Comparison of ENCODE assay signal across 18 cellular contexts in the genomic region with DNA sequence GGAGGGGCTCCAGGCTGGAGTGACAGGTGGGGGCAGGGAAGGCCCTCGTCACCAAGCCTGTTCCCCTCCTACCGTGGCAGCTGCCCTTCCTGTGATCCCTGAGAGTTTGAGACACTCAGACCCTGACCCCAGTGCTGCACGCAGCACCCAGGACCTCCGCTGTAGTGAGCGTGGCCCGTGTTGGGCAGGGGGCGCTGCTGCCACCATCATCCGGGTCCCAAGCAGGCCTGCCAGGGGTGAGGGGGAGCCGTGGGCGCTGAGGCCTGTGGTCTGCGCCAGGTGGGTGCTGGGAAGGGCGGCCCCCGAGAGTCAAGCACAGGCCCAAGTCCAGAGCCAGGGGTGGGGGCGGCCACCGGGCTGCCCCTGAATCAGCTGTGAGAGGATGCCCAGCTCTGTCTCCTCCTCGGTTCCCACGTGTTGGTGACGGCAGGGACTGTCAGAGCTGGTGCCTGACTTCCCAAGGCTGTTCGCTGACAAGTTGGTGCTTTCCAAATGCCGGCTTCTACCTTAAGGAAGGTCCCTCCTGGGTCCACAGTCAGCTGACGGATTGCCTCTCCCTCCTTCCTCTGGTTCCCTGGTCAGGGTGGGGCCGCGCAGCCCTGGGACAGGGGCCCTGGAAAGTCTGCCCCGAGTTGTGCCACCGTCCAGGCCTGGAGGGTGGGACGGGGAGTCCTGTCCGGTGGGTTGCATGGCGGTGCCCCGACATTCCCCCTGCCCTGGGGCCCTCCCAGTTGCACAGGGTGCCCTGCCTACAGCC. TPM values are rescaled to one million over a fixed set of nuclear protein-coding genes. Genes with fewer than 3 reads are reported as not detected.
DNase-seq lines count a peak whose midpoint lies in the region; ATAC-seq, FAIRE-seq and TF ChIP-seq lines count a peak whose summit lies in the region.
"Had no signal": no experiment of that assay in that cellular context is flagged by ENCODE, and none has a peak within 500 bp of the region (broad histone marks: within the 10 kb centered on the region; RNA-seq: fewer than 3 reads in every experiment).

No MANE protein-coding gene starts in this region.

- H3K36me3 ChIP-seq in HEK293 (ENCODE audit: control insufficient read depth in 2 of 2, insufficient read depth in 1 of 2, low read length in 2 of 2) (no peaks in the 10 kb centered on the region), K562 (ENCODE audit: control insufficient read depth, insufficient read depth, low read length) (no peaks in the 10 kb centered on the region), neural progenitor cell (no peaks in the 10 kb centered on the region)
- H3K36me3 ChIP-seq: MG63, SJCRH30 had no signal

- H3K9me3 ChIP-seq in A549 = no peaks in the 10 kb centered on the region
- H3K9me3 ChIP-seq in HEK293 (ENCODE audit: control insufficient read depth, insufficient read depth, low read depth, low read length) = no peaks in the 10 kb centered on the region
- no peaks in the 10 kb centered on the region for H3K9me3 ChIP-seq in K562 (replicated peaks; ENCODE audit: control insufficient read depth, insufficient read depth, low read depth, low read length)
- H3K9me3 ChIP-seq in neural progenitor cell (ENCODE audit: low read depth) = no peaks in the 10 kb centered on the region
- H3K9me3 ChIP-seq: MG63, SJCRH30 had no signal

- WGBS in A549 (ENCODE audit: missing lambda C conversion rate) = 70% methylated on average over 20 of the region's 29 CpGs
- WGBS in K562 (ENCODE audit: insufficient coverage, low coverage, missing lambda C conversion rate) = 32% methylated on average over 22 of the region's 29 CpGs

- CTCF ChIA-PET in A549 (lab: Yijun Ruan, JAX) (interaction anchor here (0.6 to 5.8 kb wide), 36 partner anchors 9 to 433 kb away, joined by 3 to 53 read pairs (median 4); partner anchors contain the start of gene MSLN), HEK293 (lab: Yijun Ruan, JAX) (interaction anchor here (0.6 to 1.8 kb wide), 6 partner anchors 11 to 1108 kb away, joined by 3 to 6 read pairs (median 4); no protein-coding TSS in a partner anchor), K562 (lab: Yijun Ruan, JAX; ENCODE audit: low intra/inter-chr PET ratio) (interaction anchor here (1.8 to 3.5 kb wide), 2 partner anchors 87 to 381 kb away, joined by 6 to 38 read pairs; no protein-coding TSS in a partner anchor)

- peak; percentile 3 to 33; a peak in 3 of 6 replicates for ATAC-seq in A549
- no peak for ATAC-seq in K562
- ATAC-seq in activated naive CD4-positive, alpha-beta T cell treated with anti-CD3 and anti-CD28 coated beads, Interleukin-2, amount 50 U/mL, for 72 hours = no peak

- in situ Hi-C loops in K562 (cut with MboI) = no loop called here

- H3F3A ChIP-seq in neural progenitor cell (ENCODE audit: low read depth) = no peaks in the 10 kb centered on the region

- H3K9me3 Mint-ChIP-seq in neural progenitor cell = no peaks in the 10 kb centered on the region
- H3K9me3 Mint-ChIP-seq in activated naive CD4-positive, alpha-beta T cell treated with anti-CD3 and anti-CD28 coated beads, Interleukin-2, amount 50 U/mL, for 72 hours = no peaks in the 10 kb centered on the region

- H3K27ac ChIP-seq in A549 = peak overlapping the region in 1 of 2 experiments; percentile 57; a peak in 3 of 6 replicates
- no peak overlapping the region for H3K27ac ChIP-seq in HEK293 (ENCODE audit: extremely low read depth, low read depth, low read length)
- no peak overlapping the region for H3K27ac ChIP-seq in K562 (ENCODE audit: extremely low read depth, low read depth, low read length)
- H3K27ac ChIP-seq in neural progenitor cell = no peak overlapping the region
- H3K27ac ChIP-seq: KMS-11, RWPE1, SJCRH30 had no signal

- peaks cover 0 to 20% of the 10 kb centered on the region in 2 experiments; a peak in 2 of 5 replicates for H3K27me3 ChIP-seq in K562 (ENCODE audit: control insufficient read depth in 2 of 2, insufficient read depth in 2 of 2, low read length in 2 of 2)
- no peaks in the 10 kb centered on the region for H3K27me3 ChIP-seq in neural progenitor cell
- H3K27me3 ChIP-seq: MG63, SJCRH30 had no signal

- no peak overlapping the region for H3K27ac Mint-ChIP-seq in neural progenitor cell
- H3K27ac Mint-ChIP-seq in activated naive CD4-positive, alpha-beta T cell treated with anti-CD3 and anti-CD28 coated beads, Interleukin-2, amount 50 U/mL, for 72 hours = no peak overlapping the region
- H3K27ac Mint-ChIP-seq: CD14-positive monocyte had no signal

- no peaks in the 10 kb centered on the region for H3K36me3 Mint-ChIP-seq in neural progenitor cell
- H3K36me3 Mint-ChIP-seq in activated naive CD4-positive, alpha-beta T cell treated with anti-CD3 and anti-CD28 coated beads, Interleukin-2, amount 50 U/mL, for 72 hours = no peaks in the 10 kb centered on the region
- H3K36me3 Mint-ChIP-seq: CD14-positive monocyte had no signal

- TF ChIP-seq CTCF in A549 (IDR thresholded peaks at IDR 0.05) (no peak), HEK293 (tag by site-specific recombination; IDR thresholded peaks at IDR 0.05) (no peak), K562 (IDR thresholded peaks at IDR 0.05 in 2 of 3, conservative IDR thresholded peaks at IDR 0.05 in 1 of 3; ENCODE audit: insufficient read depth in 2 of 3, low read depth in 1 of 3, low read length in 3 of 3) (no peak), neural progenitor cell (IDR thresholded peaks at IDR 0.05) (peak; percentile 21)

- no peak for TF ChIP-seq RAD21 in A549 (conservative IDR thresholded peaks at IDR 0.05 in 1 of 2, IDR thresholded peaks at IDR 0.05 in 1 of 2)
- no peak for TF ChIP-seq RAD21 in K562 (CRISPR knock-in tag; conservative IDR thresholded peaks at IDR 0.05 in 1 of 2, IDR thresholded peaks at IDR 0.05 in 1 of 2)

- TF ChIP-seq EP300 in A549 (IDR thresholded peaks at IDR 0.05) (no peak), K562 (IDR thresholded peaks at IDR 0.05; ENCODE audit: low read length) (no peak)

- H3K79me2 ChIP-seq in K562 (ENCODE audit: control insufficient read depth, insufficient read depth, low read length) (no peaks in the 10 kb centered on the region), neural progenitor cell (ENCODE audit: low read depth) (no peaks in the 10 kb centered on the region)

- DNase-seq in A549 (ENCODE audit: low read depth in 1 of 2, low spot score in 1 of 2) = no peak
- no peak for DNase-seq in K562 (ENCODE audit: extremely low read depth in 1 of 4, low spot score in 3 of 4)
- no peak for DNase-seq in neural progenitor cell (ENCODE audit: low spot score)
- DNase-seq in 8988T = no peak
- no peak for DNase-seq in activated naive CD4-positive, alpha-beta T cell treated with anti-CD3 and anti-CD28 coated beads, Interleukin-2, amount 50 U/mL, for 72 hours (ENCODE audit: low spot score in 2 of 2)
- no peak for DNase-seq in NCI-H1436 treated with DMSO at 0.1 percent for 48 hours (lab: John Stamatoyannopoulos, UW)
- DNase-seq in NCI-H524 (lab: John Stamatoyannopoulos, UW) = no peak
- DNase-seq: EL, NCI-H2107, NCI-H526 treated with DMSO at 0.1 percent for 48 hours, SW 1271 had no signal

- POLR2A ChIA-PET in A549 (lab: Yijun Ruan, JAX) = no interaction called here
- POLR2A ChIA-PET in HEK293 (lab: Yijun Ruan, JAX) = no interaction called here
- POLR2A ChIA-PET in K562 (lab: Yijun Ruan, JAX) = interaction anchor here (0.9 kb wide), 1 partner anchor 13 kb away, joined by 3 read pairs; no protein-coding TSS in a partner anchor

- no peak overlapping the region for H3K4me3 Mint-ChIP-seq in neural progenitor cell
- H3K4me3 Mint-ChIP-seq: CD14-positive monocyte had no signal

- no peak for FAIRE-seq in A549 (lab: Jason Lieb, UNC)
- no peak for FAIRE-seq in K562 (lab: Jason Lieb, UNC)
- FAIRE-seq: GM19239 had no signal

- H3K4me3 ChIP-seq in A549 = no peak overlapping the region
- H3K4me3 ChIP-seq in HEK293 (ENCODE audit: low read depth, low read length) = no peak overlapping the region
- H3K4me3 ChIP-seq in K562 = no peak overlapping the region
- H3K4me3 ChIP-seq in neural progenitor cell = no peak overlapping the region
- H3K4me3 ChIP-seq: MG63, SJCRH30 had no signal

- no peaks in the 10 kb centered on the region for H3K9me1 ChIP-seq in K562 (ENCODE audit: control insufficient read depth, insufficient read depth, low read length)

- H4K20me1 ChIP-seq in K562 (replicated peaks; ENCODE audit: control insufficient read depth, insufficient read depth, low read length) = peaks cover 8% of the 10 kb centered on the region
- H4K20me1 ChIP-seq in neural progenitor cell (ENCODE audit: low read depth) = peaks cover 82% of the 10 kb centered on the region

- TF ChIP-seq POLR2A in A549 (IDR thresholded peaks at IDR 0.05; ENCODE audit: low read length) (no peak), K562 (conservative IDR thresholded peaks at IDR 0.05) (no peak)

- H2AFZ ChIP-seq in K562 (ENCODE audit: low read depth, low read length) = no peak overlapping the region
- no peak overlapping the region for H2AFZ ChIP-seq in neural progenitor cell (replicated peaks)

- peaks cover 27% of the 10 kb centered on the region for H3K4me1 ChIP-seq in A549
- peaks cover 3% of the 10 kb centered on the region; the same call in 1 of the 2 replicates for H3K4me1 ChIP-seq in HEK293 (ENCODE audit: control insufficient read depth, insufficient read depth, low read length)
- H3K4me1 ChIP-seq in K562 (replicated peaks in 1 of 2; ENCODE audit: control insufficient read depth in 2 of 2, insufficient read depth in 2 of 2, low read length in 2 of 2) = peaks cover 0 to 59% of the 10 kb centered on the region in 2 experiments; a peak in 3 of 5 replicates
- no peaks in the 10 kb centered on the region for H3K4me1 ChIP-seq in neural progenitor cell
- H3K4me1 ChIP-seq: SJCRH30 had no signal

- H3K4me2 ChIP-seq in A549 (0 out of 3 replicates have a peak overlapping the region, but pooled peaks have one; percentile 30), K562 (ENCODE audit: insufficient read depth, low read length) (0 out of 2 replicates have a peak overlapping the region, but pooled peaks have one; percentile 29), neural progenitor cell (no peak overlapping the region)
- H3K4me2 ChIP-seq: KMS-11 had no signal

- H3K9ac ChIP-seq in K562 (ENCODE audit: insufficient read depth in 1 of 2, low read depth in 2 of 2, low read length in 2 of 2) (no peak overlapping the region; a peak in 1 of 4 replicates), neural progenitor cell (no peak overlapping the region)
- H3K9ac ChIP-seq: KMS-11 had no signal

- no peaks in the 10 kb centered on the region for H3K27me3 Mint-ChIP-seq in neural progenitor cell (ENCODE audit: insufficient read depth, low read depth)

- no TSS peak for BruUV-seq in K562 (replicated peaks; lab: Mats Ljungman, UMichigan)

- intact Hi-C loops in K562 (cut with micrococcal nuclease) = loop anchor here (2.0 kb wide), 1 partner anchor 87 kb away; no protein-coding TSS in a partner anchor

- peaks cover 11% of the 10 kb centered on the region for H3K4me1 Mint-ChIP-seq in neural progenitor cell
- H3K4me1 Mint-ChIP-seq: CD14-positive monocyte had no signal

RNA-seq across cellular contexts. Expression of gene TPSG1, which starts 31.1 kb away (rescaled TPM):
- not detected in 2 replicates for polyA plus RNA-seq in A549 (2011; rRNA removed)
- 0.13 and 0.14 TPM in 2 replicates for polyA plus RNA-seq in A549 (2012; cell fraction: cytosol; rRNA removed)
- 0.23 TPM in 2 replicates for polyA plus RNA-seq in A549 (2012; cell fraction: nucleus; rRNA removed)
- 0.08 TPM in 1 of 3 replicates, not detected in the others for polyA plus RNA-seq in A549 (2017; fragmentation: RNase III; extraction: RNeasy Plus Mini Kit Qiagen cat#74134 plus additional on column Dnase treatment)
- polyA minus RNA-seq in A549 (2011; rRNA and poly(A)+ RNA removed) = not detected in 2 replicates
- not detected in 2 replicates for total RNA-seq in K562 (2011; cell fraction: chromatin; rRNA removed; ENCODE audit: low replicate concordance)
- total RNA-seq in K562 (2011; cell fraction: nucleolus; rRNA removed) = not detected in 2 replicates
- total RNA-seq in K562 (2011; cell fraction: nucleoplasm; rRNA removed) = not detected in 2 replicates
- total RNA-seq in K562 (2014; rRNA removed) = not detected in 2 replicates
- total RNA-seq in K562 (2014; rRNA removed; fragmentation: Illumina TruSeq; extraction: Trizol) = not detected in 2 replicates
- not detected in 2 replicates for total RNA-seq in K562 (2015; rRNA removed; fragmentation: Illumina TruSeq; extraction: Trizol)
- not detected in 2 replicates for total RNA-seq in K562 (2021)
- not detected in 2 replicates for polyA plus RNA-seq in K562 (2011; rRNA removed)
- not detected in 2 replicates for polyA plus RNA-seq in K562 (2011; cell fraction: cytosol; rRNA removed)
- not detected in 2 replicates for polyA plus RNA-seq in K562 (2011; cell fraction: nucleus; rRNA removed)
- polyA plus RNA-seq in K562 (2012) = not detected in 2 replicates
- polyA plus RNA-seq in K562 (2014; fragmentation: Illumina TruSeq; extraction: Trizol) = not detected in 2 replicates
- polyA plus RNA-seq in K562 (2014; fragmentation: Nextera tagmentation; extraction: Ambion mirVana) = not detected
- polyA plus RNA-seq in K562 (2014; rRNA removed) = not detected in 2 replicates
- polyA minus RNA-seq in K562 (2011; rRNA and poly(A)+ RNA removed) = not detected in 2 replicates
- polyA minus RNA-seq in K562 (2011; cell fraction: cytosol; rRNA and poly(A)+ RNA removed) = not detected in 2 replicates
- polyA minus RNA-seq in K562 (2011; cell fraction: nucleus; rRNA and poly(A)+ RNA removed) = not detected in 2 replicates
- total RNA-seq in neural progenitor cell (ENCODE audit: low replicate concordance) = not detected in 2 replicates
- total RNA-seq in activated naive CD4-positive, alpha-beta T cell treated with anti-CD3 and anti-CD28 coated beads, Interleukin-2, amount 50 U/mL, for 72 hours = not detected
- total RNA-seq: SJCRH30 had no signal
- polyA plus RNA-seq: CD14-positive monocyte had no signal

RNA-seq across cellular contexts. Expression of gene TPSB2, which starts 36.0 kb away (rescaled TPM):
- polyA plus RNA-seq in A549 (2011; rRNA removed) (not detected in 2 replicates), A549 (2017; fragmentation: RNase III; extraction: RNeasy Plus Mini Kit Qiagen cat#74134 plus additional on column Dnase treatment) (not detected in 3 replicates), K562 (2011; rRNA removed) (not detected in 2 replicates), K562 (2014; fragmentation: Illumina TruSeq; extraction: Trizol) (not detected in 2 replicates), K562 (2014; fragmentation: Nextera tagmentation; extraction: Ambion mirVana) (not detected), K562 (2014; rRNA removed) (not detected in 2 replicates)
- not detected in 2 replicates for polyA plus RNA-seq in A549 (2012; cell fraction: cytosol; rRNA removed)
- 0.06 TPM in 1 of 2 replicates, not detected in the other for polyA plus RNA-seq in A549 (2012; cell fraction: nucleus; rRNA removed)
- not detected in 2 replicates for polyA minus RNA-seq in A549 (2011; rRNA and poly(A)+ RNA removed)
- total RNA-seq in K562 (2011; cell fraction: chromatin; rRNA removed; ENCODE audit: low replicate concordance) = not detected in 2 replicates
- total RNA-seq in K562 (2011; cell fraction: nucleolus; rRNA removed) = not detected in 2 replicates
- not detected in 2 replicates for total RNA-seq in K562 (2011; cell fraction: nucleoplasm; rRNA removed)
- total RNA-seq in K562 (2014; rRNA removed) (not detected in 2 replicates), K562 (2014; rRNA removed; fragmentation: Illumina TruSeq; extraction: Trizol) (not detected in 2 replicates), K562 (2015; rRNA removed; fragmentation: Illumina TruSeq; extraction: Trizol) (not detected in 2 replicates), K562 (2021) (0.16 and 0.18 TPM in 2 replicates), neural progenitor cell (ENCODE audit: low replicate concordance) (not detected in 2 replicates)
- not detected in 2 replicates for polyA plus RNA-seq in K562 (2011; cell fraction: cytosol; rRNA removed)
- not detected in 2 replicates for polyA plus RNA-seq in K562 (2011; cell fraction: nucleus; rRNA removed)
- not detected in 2 replicates for polyA plus RNA-seq in K562 (2012)
- polyA minus RNA-seq in K562 (2011; rRNA and poly(A)+ RNA removed) = not detected in 2 replicates
- polyA minus RNA-seq in K562 (2011; cell fraction: cytosol; rRNA and poly(A)+ RNA removed) = not detected in 2 replicates
- polyA minus RNA-seq in K562 (2011; cell fraction: nucleus; rRNA and poly(A)+ RNA removed) = not detected in 2 replicates
- 1 to 10 TPM in 1 of 2 donors, not detected in 1; 1.3 TPM for total RNA-seq in activated naive CD4-positive, alpha-beta T cell treated with anti-CD3 and anti-CD28 coated beads, Interleukin-2, amount 50 U/mL, for 72 hours
- total RNA-seq: SJCRH30 had no signal
- polyA plus RNA-seq: CD14-positive monocyte had no signal

RNA-seq across cellular contexts. Expression of gene CACNA1H, which starts 41.1 kb away (rescaled TPM):
- polyA plus RNA-seq in A549 (2011; rRNA removed) (7.2 and 8.6 TPM in 2 replicates), A549 (2017; fragmentation: RNase III; extraction: RNeasy Plus Mini Kit Qiagen cat#74134 plus additional on column Dnase treatment) (11.7 to 15.8 TPM (median 14.1 TPM) in 3 replicates), K562 (2011; rRNA removed) (0.10 and 0.11 TPM in 2 replicates), K562 (2014; fragmentation: Illumina TruSeq; extraction: Trizol) (not detected in 2 replicates), K562 (2014; fragmentation: Nextera tagmentation; extraction: Ambion mirVana) (not detected), K562 (2014; rRNA removed) (not detected in 2 replicates)
- polyA plus RNA-seq in A549 (2012; cell fraction: cytosol; rRNA removed) = 11.7 and 18.5 TPM in 2 replicates
- polyA plus RNA-seq in A549 (2012; cell fraction: nucleus; rRNA removed) = 41.3 and 56.9 TPM in 2 replicates
- 14.1 and 17.6 TPM in 2 replicates for polyA minus RNA-seq in A549 (2011; rRNA and poly(A)+ RNA removed)
- total RNA-seq in K562 (2011; cell fraction: chromatin; rRNA removed; ENCODE audit: low replicate concordance) = 0.44 and 1.6 TPM in 2 replicates
- total RNA-seq in K562 (2011; cell fraction: nucleolus; rRNA removed) = 0.79 and 1.2 TPM in 2 replicates
- total RNA-seq in K562 (2011; cell fraction: nucleoplasm; rRNA removed) = 0.22 and 0.53 TPM in 2 replicates
- total RNA-seq in K562 (2014; rRNA removed) (0.04 TPM in 1 of 2 replicates, not detected in the other), K562 (2014; rRNA removed; fragmentation: Illumina TruSeq; extraction: Trizol) (not detected in 2 replicates), K562 (2015; rRNA removed; fragmentation: Illumina TruSeq; extraction: Trizol) (not detected in 2 replicates), K562 (2021) (0.09 and 0.18 TPM in 2 replicates), neural progenitor cell (ENCODE audit: low replicate concordance) (9.5 and 32.6 TPM in 2 replicates)
- polyA plus RNA-seq in K562 (2011; cell fraction: cytosol; rRNA removed) = 0.10 and 0.12 TPM in 2 replicates
- 0.11 and 0.40 TPM in 2 replicates for polyA plus RNA-seq in K562 (2011; cell fraction: nucleus; rRNA removed)
- polyA plus RNA-seq in K562 (2012) = 0.07 and 0.12 TPM in 2 replicates
- polyA minus RNA-seq in K562 (2011; rRNA and poly(A)+ RNA removed) = 0.03 and 0.04 TPM in 2 replicates
- polyA minus RNA-seq in K562 (2011; cell fraction: cytosol; rRNA and poly(A)+ RNA removed) = not detected in 2 replicates
- polyA minus RNA-seq in K562 (2011; cell fraction: nucleus; rRNA and poly(A)+ RNA removed) = 0.27 and 0.33 TPM in 2 replicates
- 1 to 10 TPM in 1 of 2 donors, under 1 TPM in 1; 0.68 to 1.7 TPM for total RNA-seq in activated naive CD4-positive, alpha-beta T cell treated with anti-CD3 and anti-CD28 coated beads, Interleukin-2, amount 50 U/mL, for 72 hours
- polyA plus RNA-seq: CD14-positive monocyte had no signal

RNA-seq across cellular contexts. Expression of gene TPSAB1, which starts 46.5 kb away (rescaled TPM):
- polyA plus RNA-seq in A549 (2011; rRNA removed) = not detected in 2 replicates
- 0.04 TPM in 1 of 2 replicates, not detected in the other for polyA plus RNA-seq in A549 (2012; cell fraction: cytosol; rRNA removed)
- polyA plus RNA-seq in A549 (2012; cell fraction: nucleus; rRNA removed) = not detected in 2 replicates
- not detected in 3 replicates for polyA plus RNA-seq in A549 (2017; fragmentation: RNase III; extraction: RNeasy Plus Mini Kit Qiagen cat#74134 plus additional on column Dnase treatment)
- polyA minus RNA-seq in A549 (2011; rRNA and poly(A)+ RNA removed) = not detected in 2 replicates
- total RNA-seq in K562 (2011; cell fraction: chromatin; rRNA removed; ENCODE audit: low replicate concordance) = not detected in 2 replicates
- total RNA-seq in K562 (2011; cell fraction: nucleolus; rRNA removed) = not detected in 2 replicates
- total RNA-seq in K562 (2011; cell fraction: nucleoplasm; rRNA removed) = not detected in 2 replicates
- not detected in 2 replicates for total RNA-seq in K562 (2014; rRNA removed)
- total RNA-seq in K562 (2014; rRNA removed; fragmentation: Illumina TruSeq; extraction: Trizol) = not detected in 2 replicates
- total RNA-seq in K562 (2015; rRNA removed; fragmentation: Illumina TruSeq; extraction: Trizol) = not detected in 2 replicates
- total RNA-seq in K562 (2021) = 0.31 TPM in 1 of 2 replicates, not detected in the other
- polyA plus RNA-seq in K562 (2011; rRNA removed) = not detected in 2 replicates
- not detected in 2 replicates for polyA plus RNA-seq in K562 (2011; cell fraction: cytosol; rRNA removed)
- not detected in 2 replicates for polyA plus RNA-seq in K562 (2011; cell fraction: nucleus; rRNA removed)
- 0.10 TPM in 1 of 2 replicates, not detected in the other for polyA plus RNA-seq in K562 (2012)
- polyA plus RNA-seq in K562 (2014; fragmentation: Illumina TruSeq; extraction: Trizol) = not detected in 2 replicates
- polyA plus RNA-seq in K562 (2014; fragmentation: Nextera tagmentation; extraction: Ambion mirVana) = not detected
- not detected in 2 replicates for polyA plus RNA-seq in K562 (2014; rRNA removed)
- polyA minus RNA-seq in K562 (2011; rRNA and poly(A)+ RNA removed) = not detected in 2 replicates
- not detected in 2 replicates for polyA minus RNA-seq in K562 (2011; cell fraction: cytosol; rRNA and poly(A)+ RNA removed)
- polyA minus RNA-seq in K562 (2011; cell fraction: nucleus; rRNA and poly(A)+ RNA removed) = not detected in 2 replicates
- not detected in 2 replicates for total RNA-seq in neural progenitor cell (ENCODE audit: low replicate concordance)
- total RNA-seq in activated naive CD4-positive, alpha-beta T cell treated with anti-CD3 and anti-CD28 coated beads, Interleukin-2, amount 50 U/mL, for 72 hours = under 1 TPM; 0.64 to 0.77 TPM
- total RNA-seq: SJCRH30 had no signal
- polyA plus RNA-seq: CD14-positive monocyte had no signal

Comparison
In these comparisons a context has a peak if more than half of its experiments do, and no peak if none do; other contexts are left out.
1. ATAC-seq: peak in A549 (2 of 2); none in K562 (single experiment) and activated naive CD4-positive, alpha-beta T cell treated with anti-CD3 and anti-CD28 coated beads, Interleukin-2, amount 50 U/mL, for 72 hours (0 of 2).